ENCODE assay signal across 2 cellular contexts in genomic region chr15:62048254-62048653, GRCh38. TPM values are rescaled to one million over a fixed set of nuclear protein-coding genes. Genes with fewer than 3 reads are reported as not detected.
"Had no signal": no experiment of that assay in that cellular context is flagged by ENCODE, and none has a peak within 500 bp of the region (broad histone marks: within the 10 kb centered on the region; RNA-seq: fewer than 3 reads in every experiment).

No MANE protein-coding gene starts in this region.

RNA-seq across cellular contexts. Expression of gene C2CD4A, which starts 18.5 kb away (rescaled TPM):
- total RNA-seq: G401, GM12878 had no signal
- polyA plus RNA-seq: GM12878 had no signal
